Comparison of ENCODE assay signal across 1 cellular context in the genomic region with DNA sequence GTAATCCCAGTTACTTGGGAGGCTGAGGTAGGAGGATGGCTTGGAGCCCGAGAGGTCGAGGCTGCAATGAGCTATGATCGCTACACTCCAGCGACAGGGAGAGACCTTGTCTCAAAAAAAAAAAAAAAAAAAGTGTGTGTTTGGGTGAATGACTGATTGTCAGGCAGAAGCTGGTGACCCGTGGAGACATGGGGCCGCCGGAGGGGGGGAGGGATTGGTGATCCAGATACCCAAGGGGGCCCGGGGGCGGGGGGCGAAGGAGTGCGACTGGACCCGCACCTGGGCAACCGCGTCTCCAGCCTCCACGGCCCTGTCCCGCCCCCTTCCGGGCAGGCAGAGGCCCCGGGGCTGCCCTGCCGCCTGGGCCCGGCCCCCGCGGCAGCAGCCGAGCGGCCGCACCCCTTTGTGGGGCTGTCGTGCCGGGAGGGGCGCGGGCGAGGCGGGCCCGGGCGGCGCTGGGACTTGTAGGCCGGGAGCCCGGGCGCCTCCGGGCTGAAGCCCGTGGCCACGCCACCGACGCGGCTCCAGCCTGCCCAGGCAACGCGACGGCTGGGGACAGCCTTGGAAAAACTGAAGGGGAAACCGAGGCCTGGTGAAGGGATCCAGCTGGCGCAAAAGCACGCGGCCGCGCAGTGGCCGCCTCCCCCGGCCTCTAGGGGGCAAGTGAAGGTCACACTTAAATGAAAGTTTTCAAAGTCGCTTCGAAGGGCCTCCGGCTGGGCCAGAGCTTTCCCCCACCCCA.
TF ChIP-seq lines count a peak whose summit lies in the region.

No MANE protein-coding gene starts in this region.

TF ChIP-seq in IMR-90, 13 proteins besides CTCF, POLR2A, EP300 and RAD21 (continued from another document):
- TF ChIP-seq, protein P1, sequence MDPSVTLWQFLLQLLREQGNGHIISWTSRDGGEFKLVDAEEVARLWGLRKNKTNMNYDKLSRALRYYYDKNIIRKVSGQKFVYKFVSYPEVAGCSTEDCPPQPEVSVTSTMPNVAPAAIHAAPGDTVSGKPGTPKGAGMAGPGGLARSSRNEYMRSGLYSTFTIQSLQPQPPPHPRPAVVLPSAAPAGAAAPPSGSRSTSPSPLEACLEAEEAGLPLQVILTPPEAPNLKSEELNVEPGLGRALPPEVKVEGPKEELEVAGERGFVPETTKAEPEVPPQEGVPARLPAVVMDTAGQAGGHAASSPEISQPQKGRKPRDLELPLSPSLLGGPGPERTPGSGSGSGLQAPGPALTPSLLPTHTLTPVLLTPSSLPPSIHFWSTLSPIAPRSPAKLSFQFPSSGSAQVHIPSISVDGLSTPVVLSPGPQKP (IDR thresholded peaks at IDR 0.05; ENCODE audit: borderline replicate concordance, low read depth, low read length), result no peak
- TF ChIP-seq BHLHE40 (IDR thresholded peaks at IDR 0.05; ENCODE audit: low read depth, low read length) (no peak), CHD1 (IDR thresholded peaks at IDR 0.05; ENCODE audit: low read depth, low read length) (no peak), FOS (IDR thresholded peaks at IDR 0.05; ENCODE audit: low read depth, low read length) (no peak), MAZ (IDR thresholded peaks at IDR 0.05; ENCODE audit: borderline replicate concordance, low read depth, low read length) (no peak), NFE2L2 (IDR thresholded peaks at IDR 0.05; ENCODE audit: low read depth, low read length) (no peak), MXI1 (IDR thresholded peaks at IDR 0.05; ENCODE audit: borderline replicate concordance, low read depth, low read length) (no peak), SMC3 (IDR thresholded peaks at IDR 0.05; ENCODE audit: low read depth, low read length) (no peak), MAFK (IDR thresholded peaks at IDR 0.05; ENCODE audit: low read depth, low read length) (no peak), RCOR1 (IDR thresholded peaks at IDR 0.05; ENCODE audit: insufficient replicate concordance, low read length) (no peak)
- TF ChIP-seq, protein P2, sequence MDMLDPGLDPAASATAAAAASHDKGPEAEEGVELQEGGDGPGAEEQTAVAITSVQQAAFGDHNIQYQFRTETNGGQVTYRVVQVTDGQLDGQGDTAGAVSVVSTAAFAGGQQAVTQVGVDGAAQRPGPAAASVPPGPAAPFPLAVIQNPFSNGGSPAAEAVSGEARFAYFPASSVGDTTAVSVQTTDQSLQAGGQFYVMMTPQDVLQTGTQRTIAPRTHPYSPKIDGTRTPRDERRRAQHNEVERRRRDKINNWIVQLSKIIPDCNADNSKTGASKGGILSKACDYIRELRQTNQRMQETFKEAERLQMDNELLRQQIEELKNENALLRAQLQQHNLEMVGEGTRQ (IDR thresholded peaks at IDR 0.05; ENCODE audit: low read depth, low read length), result no peak
